In the genomic region with DNA sequence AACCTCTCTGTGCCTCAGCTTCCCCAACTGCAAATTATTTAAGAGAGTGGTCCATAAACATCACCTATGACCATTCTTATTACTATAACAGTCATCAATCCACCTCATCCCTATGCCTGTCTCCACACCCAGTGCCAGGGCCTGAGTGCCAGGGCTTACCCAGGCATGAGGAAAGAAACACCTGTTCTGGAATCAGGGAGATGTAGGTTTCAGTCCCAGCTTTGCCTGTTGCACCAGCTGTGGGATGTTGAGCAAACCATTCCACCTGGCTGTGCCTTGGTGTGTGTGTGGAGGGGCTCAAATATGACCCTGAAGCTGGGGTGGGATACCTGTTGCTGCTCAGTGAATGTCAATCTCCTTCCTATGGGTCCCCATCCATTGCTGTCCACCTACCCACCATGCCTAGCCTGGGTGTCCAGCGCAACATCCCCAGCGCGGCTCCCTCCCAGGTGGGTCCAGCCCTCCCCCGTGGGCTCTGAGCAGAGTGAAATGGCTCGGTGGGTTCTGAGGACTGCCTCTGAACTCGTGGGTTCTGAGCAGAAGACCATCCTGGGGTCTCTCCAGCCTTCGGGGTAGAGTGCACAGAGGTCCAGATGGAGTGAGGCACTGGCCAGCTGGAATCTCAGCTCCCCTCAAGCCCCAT, we compare ENCODE assay signal across 11 cellular contexts. TPM values are rescaled to one million over a fixed set of nuclear protein-coding genes. Genes with fewer than 3 reads are reported as not detected.
A peak's percentile ranks its signal among the peaks of the same experiment; 100 is the strongest.
DNase-seq lines count a peak whose midpoint lies in the region; ATAC-seq lines count a peak whose summit lies in the region.
"Had no signal": no experiment of that assay in that cellular context is flagged by ENCODE, and none has a peak within 500 bp of the region (broad histone marks: within the 10 kb centered on the region; RNA-seq: fewer than 3 reads in every experiment).

No MANE protein-coding gene starts in this region.

- peaks cover 39% of the 10 kb centered on the region for H3K4me1 ChIP-seq in iPS-18a (ENCODE audit: control insufficient read depth, low read depth, low read length)

- H3K9me3 Mint-ChIP-seq in activated T-cell treated with anti-CD3 and anti-CD28 coated beads, Interleukin-2, amount 50 U/mL, for 72 hours, result no peaks in the 10 kb centered on the region
- H3K9me3 Mint-ChIP-seq in activated CD4-positive, alpha-beta memory T cell treated with anti-CD3 and anti-CD28 coated beads for 36 hours, result no peaks in the 10 kb centered on the region

- POLR2A ChIA-PET in activated CD4-positive, alpha-beta memory T cell treated with anti-CD3 and anti-CD28 coated beads for 36 hours (lab: Charles Lee), result interaction anchor here (3.1 to 6.0 kb wide), 2 partner anchors 8 to 14 kb away, joined by 15 to 100 read pairs; a partner anchor contains a TSS

- no peak for DNase-seq in activated T-cell treated with anti-CD3 and anti-CD28 coated beads, Interleukin-2, amount 50 U/mL, for 72 hours
- DNase-seq in activated T-cell treated with anti-CD3 and anti-CD28 coated beads, Interleukin-2, amount 50 U/mL, for 1 hour, result no peak
- DNase-seq in activated CD4-positive, alpha-beta memory T cell treated with anti-CD3 and anti-CD28 coated beads for 36 hours, result no peak
- DNase-seq: NCI-H510A had no signal

- H3K4me1 Mint-ChIP-seq in activated T-cell treated with anti-CD3 and anti-CD28 coated beads, Interleukin-2, amount 50 U/mL, for 72 hours (ENCODE audit: low read depth), result peaks cover 86% of the 10 kb centered on the region
- peaks cover 86% of the 10 kb centered on the region for H3K4me1 Mint-ChIP-seq in activated CD4-positive, alpha-beta memory T cell treated with anti-CD3 and anti-CD28 coated beads for 36 hours (ENCODE audit: low read depth)

- H3K9me3 ChIP-seq in iPS-18a (ENCODE audit: control insufficient read depth, low read depth, low read length), result no peaks in the 10 kb centered on the region

- no peak overlapping the region for H3K4me3 ChIP-seq in iPS-18a (ENCODE audit: low read length)

- peak overlapping the region; percentile 72 for H3K27ac Mint-ChIP-seq in activated T-cell treated with anti-CD3 and anti-CD28 coated beads, Interleukin-2, amount 50 U/mL, for 72 hours
- peak overlapping the region; percentile 98 for H3K27ac Mint-ChIP-seq in activated CD4-positive, alpha-beta memory T cell treated with anti-CD3 and anti-CD28 coated beads for 36 hours

- no peaks in the 10 kb centered on the region for H3K27me3 Mint-ChIP-seq in activated T-cell treated with anti-CD3 and anti-CD28 coated beads, Interleukin-2, amount 50 U/mL, for 72 hours (ENCODE audit: low read depth)
- no peaks in the 10 kb centered on the region for H3K27me3 Mint-ChIP-seq in activated CD4-positive, alpha-beta memory T cell treated with anti-CD3 and anti-CD28 coated beads for 36 hours

- H3K27me3 ChIP-seq in iPS-18a (ENCODE audit: control insufficient read depth, insufficient read depth, low read length), result no peaks in the 10 kb centered on the region

- peak overlapping the region; percentile 72 to 77 for H3K4me3 Mint-ChIP-seq in activated T-cell treated with anti-CD3 and anti-CD28 coated beads, Interleukin-2, amount 50 U/mL, for 72 hours
- peak overlapping the region; percentile 68 for H3K4me3 Mint-ChIP-seq in activated CD4-positive, alpha-beta memory T cell treated with anti-CD3 and anti-CD28 coated beads for 36 hours

- intact Hi-C loops in activated CD4-positive, alpha-beta memory T cell treated with anti-CD3 and anti-CD28 coated beads for 36 hours (cut with micrococcal nuclease), result no loop called here

- peaks cover 15% of the 10 kb centered on the region for H3K36me3 ChIP-seq in iPS-18a (ENCODE audit: control insufficient read depth, low read depth, low read length)

- no peak for ATAC-seq in activated T-cell treated with anti-CD3 and anti-CD28 coated beads, Interleukin-2, amount 50 U/mL, for 72 hours (replicated peaks in 1 of 2)
- ATAC-seq in GM21825 (IDR thresholded peaks at IDR 0.05; ENCODE audit: unreplicated experiment) (no peak), GM19023 (IDR thresholded peaks at IDR 0.05; ENCODE audit: unreplicated experiment) (no peak), GM19467 (IDR thresholded peaks at IDR 0.05; ENCODE audit: unreplicated experiment) (no peak)

- H3K27ac ChIP-seq in iPS-18a (ENCODE audit: low read length), result no peak overlapping the region
- peak overlapping the region; percentile 92 for H3K27ac ChIP-seq in temporal lobe (ENCODE audit: low read depth, low read length)

- peak overlapping the region; percentile 42 for H3K9ac ChIP-seq in iPS-18a (ENCODE audit: low read length)

- CTCF ChIA-PET in activated CD4-positive, alpha-beta memory T cell treated with anti-CD3 and anti-CD28 coated beads for 36 hours (lab: Charles Lee), result interaction anchor here (0.9 to 5.2 kb wide), 4 partner anchors 13 to 34 kb away, joined by 3 to 53 read pairs (median 3); a partner anchor contains a TSS

- peaks cover 6 to 42% of the 10 kb centered on the region in 2 donors for H3K36me3 Mint-ChIP-seq in activated T-cell treated with anti-CD3 and anti-CD28 coated beads, Interleukin-2, amount 50 U/mL, for 72 hours (ENCODE audit: insufficient read depth in 2 of 2)
- H3K36me3 Mint-ChIP-seq in activated CD4-positive, alpha-beta memory T cell treated with anti-CD3 and anti-CD28 coated beads for 36 hours, result peaks cover 63% of the 10 kb centered on the region

RNA-seq across cellular contexts. Expression of a gene that starts 16.3 kb away (rescaled TPM):
- 100 to 1,000 TPM; 204 to 246 TPM for total RNA-seq in activated T-cell treated with anti-CD3 and anti-CD28 coated beads, Interleukin-2, amount 50 U/mL, for 72 hours
- 100 to 1,000 TPM; 127 to 130 TPM for total RNA-seq in activated CD4-positive, alpha-beta memory T cell treated with anti-CD3 and anti-CD28 coated beads for 36 hours
- 4.7 TPM for total RNA-seq in temporal lobe

RNA-seq across cellular contexts. Expression of a gene that starts 41.8 kb away (rescaled TPM):
- total RNA-seq in activated T-cell treated with anti-CD3 and anti-CD28 coated beads, Interleukin-2, amount 50 U/mL, for 72 hours, result not detected
- total RNA-seq in activated CD4-positive, alpha-beta memory T cell treated with anti-CD3 and anti-CD28 coated beads for 36 hours, result not detected
- total RNA-seq in temporal lobe, result not detected
- total RNA-seq: LHCN-M2, occipital lobe had no signal

RNA-seq across cellular contexts. Expression of a gene that starts 48.6 kb away (rescaled TPM):
- not detected for total RNA-seq in activated T-cell treated with anti-CD3 and anti-CD28 coated beads, Interleukin-2, amount 50 U/mL, for 72 hours
- total RNA-seq in activated CD4-positive, alpha-beta memory T cell treated with anti-CD3 and anti-CD28 coated beads for 36 hours, result not detected
- total RNA-seq in temporal lobe, result not detected
- total RNA-seq: LHCN-M2, occipital lobe had no signal

Comparison
In these comparisons a context has a peak if more than half of its experiments do, and no peak if none do; other contexts are left out.
1. RNA of a gene that starts 16.3 kb away (total RNA-seq): 204 to 246 TPM in activated T-cell treated with anti-CD3 and anti-CD28 coated beads, Interleukin-2, amount 50 U/mL, for 72 hours and 127 to 130 TPM in activated CD4-positive, alpha-beta memory T cell treated with anti-CD3 and anti-CD28 coated beads for 36 hours; 4.7 TPM in temporal lobe (single experiment); every median in the first group is over 10 times any median in the second.